ENCODE assay signal across 20 cellular contexts in genomic region chr2:218844334-218844733, GRCh38. TPM values are rescaled to one million over a fixed set of nuclear protein-coding genes. Genes with fewer than 3 reads are reported as not detected.
"Had no signal": no experiment of that assay in that cellular context is flagged by ENCODE, and none has a peak within 500 bp of the region (broad histone marks: within the 10 kb centered on the region; RNA-seq: fewer than 3 reads in every experiment).

No MANE protein-coding gene starts in this region.

RNA-seq across cellular contexts. Expression of gene PRKAG3, which starts 12.7 kb away (rescaled TPM):
- total RNA-seq: activated naive CD4-positive, alpha-beta T cell treated with anti-CD3 and anti-CD28 coated beads for 36 hours; activated naive CD4-positive, alpha-beta T cell treated with anti-CD3 and anti-CD28 coated beads, Interleukin-2, amount 50 U/mL, for 72 hours; activated naive CD8-positive, alpha-beta T cell treated with anti-CD3 and anti-CD28 coated beads for 36 hours; activated naive CD8-positive, alpha-beta T cell treated with anti-CD3 and anti-CD28 coated beads, Interleukin-2, amount 10 ng/mL, durations not matched to agents 7 days and 5 days; activated T-cell treated with anti-CD3 and anti-CD28 coated beads, Interleukin-2, amount 50 U/mL, for 4 hours; activated T-cell treated with anti-CD3 and anti-CD28 coated beads, Interleukin-2, amount 50 U/mL, for 72 hours; activated T-helper 1 cell treated with anti-CD3 and anti-CD28 coated beads, Interleukin-12 subunit alpha, Interleukin-12 subunit beta, Interleukin-2, Interleukin-4 antibody, amounts not matched to agents 30 ng/mL and 10 ng/mL and 1 ng/mL, durations not matched to agents 14 hours and 24 hours and 36 hours; activated T-helper 17 cell treated with anti-CD3 and anti-CD28 coated beads, Interleukin-2, amount 50 U/mL, for 72 hours; activated T-helper 2 cell treated with anti-CD3 and anti-CD28 coated beads, Interferon-gamma antibody, Interleukin-2, Interleukin-4, amounts not matched to agents 10 μg/mL and 5 μg/mL and 100 μg/mL, durations not matched to agents 14 hours and 24 hours and 36 hours; ascending aorta; astrocyte; body of pancreas; breast epithelium; bronchial epithelial cell; cardiac muscle cell; cerebellum; chondrocyte had no signal
- polyA plus RNA-seq: adrenal gland had no signal

RNA-seq across cellular contexts. Expression of gene WNT6, which starts 15.3 kb away (rescaled TPM):
- total RNA-seq: activated naive CD4-positive, alpha-beta T cell treated with anti-CD3 and anti-CD28 coated beads for 36 hours; activated naive CD4-positive, alpha-beta T cell treated with anti-CD3 and anti-CD28 coated beads, Interleukin-2, amount 50 U/mL, for 72 hours; activated naive CD8-positive, alpha-beta T cell treated with anti-CD3 and anti-CD28 coated beads, Interleukin-2, amount 10 ng/mL, durations not matched to agents 7 days and 5 days; activated T-helper 1 cell treated with anti-CD3 and anti-CD28 coated beads, Interleukin-12 subunit alpha, Interleukin-12 subunit beta, Interleukin-2, Interleukin-4 antibody, amounts not matched to agents 30 ng/mL and 10 ng/mL and 1 ng/mL, durations not matched to agents 14 hours and 24 hours and 36 hours; activated T-helper 2 cell treated with anti-CD3 and anti-CD28 coated beads, Interferon-gamma antibody, Interleukin-2, Interleukin-4, amounts not matched to agents 10 μg/mL and 5 μg/mL and 100 μg/mL, durations not matched to agents 14 hours and 24 hours and 36 hours; bronchial epithelial cell; cardiac muscle cell; cerebellum; chondrocyte had no signal
- polyA plus RNA-seq: aorta had no signal

RNA-seq across cellular contexts. Expression of gene WNT10A, which starts 36.3 kb away (rescaled TPM):
- total RNA-seq: aorta, ascending aorta, cardiac muscle cell, cardiac septum, chondrocyte had no signal
- polyA plus RNA-seq: aorta, cardiac muscle cell had no signal
